Comparison of ENCODE assay signal across 13 cellular contexts in genomic region chr2:168166902-168167510, GRCh38.
DNase-seq lines count a peak whose midpoint lies in the region; ATAC-seq and TF ChIP-seq lines count a peak whose summit lies in the region.
"Had no signal": no experiment of that assay in that cellular context is flagged by ENCODE, and none has a peak within 500 bp of the region (broad histone marks: within the 10 kb centered on the region; RNA-seq: fewer than 3 reads in every experiment).

No MANE protein-coding gene starts in this region.

- H3K36me3 ChIP-seq in GM23248 (ENCODE audit: low read depth) (no peaks in the 10 kb centered on the region), cardiac muscle cell (peaks cover 12% of the 10 kb centered on the region)
- H3K36me3 ChIP-seq: colonic mucosa had no signal

- no peak for TF ChIP-seq CTCF in cardiac muscle cell (IDR thresholded peaks at IDR 0.05; ENCODE audit: low read depth, low read length)

- peaks cover 30% of the 10 kb centered on the region for H3K4me1 Mint-ChIP-seq in activated T-helper 1 cell treated with anti-CD3 and anti-CD28 coated beads, Interleukin-12 subunit alpha, Interleukin-12 subunit beta, Interleukin-2, Interleukin-4 antibody, amounts not matched to agents 30 ng/mL and 10 ng/mL and 1 ng/mL, durations not matched to agents 14 hours and 24 hours and 36 hours (ENCODE audit: low read depth)

- H3K9ac ChIP-seq in GM23248, result no peak overlapping the region

- in situ Hi-C loops in ACHN (cut with HindIII; ENCODE audit: low pct_ligation_motif_present, low pct_unique_long_range_greater_than_20kb, low sequenced_read_pairs), result no loop called here
- in situ Hi-C loops in GM23248 (cut with MboI), result no loop called here

- ATAC-seq in GM19463 (IDR thresholded peaks at IDR 0.05; ENCODE audit: unreplicated experiment) (no peak), HG03039 (IDR thresholded peaks at IDR 0.05; ENCODE audit: unreplicated experiment) (no peak), HG03175 (IDR thresholded peaks at IDR 0.05; ENCODE audit: unreplicated experiment) (no peak)
- ATAC-seq: naive thymus-derived CD8-positive, alpha-beta T cell had no signal

- intact Hi-C loops in activated T-helper 1 cell treated with anti-CD3 and anti-CD28 coated beads, Interleukin-12 subunit alpha, Interleukin-12 subunit beta, Interleukin-2, Interleukin-4 antibody, amounts not matched to agents 30 ng/mL and 10 ng/mL and 1 ng/mL, durations not matched to agents 14 hours and 24 hours and 36 hours (cut with micrococcal nuclease), result loop anchor here (1.0 to 2.0 kb wide), 3 partner anchors 27 to 80 kb away; partner anchors contain the start of gene STK39

- H3K4me1 ChIP-seq in GM23248 (ENCODE audit: insufficient read depth) (peaks cover 24% of the 10 kb centered on the region), cardiac muscle cell (ENCODE audit: low read depth) (peaks cover 43% of the 10 kb centered on the region)
- H3K4me1 ChIP-seq: colonic mucosa had no signal

- peak; percentile 66 for DNase-seq in ACHN
- peak; percentile 73 for DNase-seq in GM23248
- DNase-seq in activated T-helper 1 cell treated with anti-CD3 and anti-CD28 coated beads, Interleukin-12 subunit alpha, Interleukin-12 subunit beta, Interleukin-2, Interleukin-4 antibody, amounts not matched to agents 30 ng/mL and 10 ng/mL and 1 ng/mL, durations not matched to agents 14 hours and 24 hours and 36 hours (ENCODE audit: low spot score), result no peak
- no peak for DNase-seq in cardiac muscle cell (ENCODE audit: low read depth in 1 of 2, low spot score in 1 of 2)
- no peak for DNase-seq in NCI-H774 (lab: John Stamatoyannopoulos, UW)
- DNase-seq: colonic mucosa; naive thymus-derived CD8-positive, alpha-beta T cell; NCI-H2107; SHP77 treated with DMSO at 0.1 percent for 48 hours; stimulated activated CD4-positive, alpha-beta T cell treated with anti-CD3 and anti-CD28 coated beads, Interleukin-4, amount 100 ng/mL, for 24 hours had no signal

- H3K4me3 Mint-ChIP-seq in activated T-helper 1 cell treated with anti-CD3 and anti-CD28 coated beads, Interleukin-12 subunit alpha, Interleukin-12 subunit beta, Interleukin-2, Interleukin-4 antibody, amounts not matched to agents 30 ng/mL and 10 ng/mL and 1 ng/mL, durations not matched to agents 14 hours and 24 hours and 36 hours, result peak overlapping the region; percentile 58
- H3K4me3 Mint-ChIP-seq: naive thymus-derived CD8-positive, alpha-beta T cell had no signal

- H3K27me3 ChIP-seq in GM23248 (replicated peaks; ENCODE audit: insufficient read depth) (no peaks in the 10 kb centered on the region), cardiac muscle cell (no peaks in the 10 kb centered on the region)
- H3K27me3 ChIP-seq: colonic mucosa had no signal

- peaks cover 26% of the 10 kb centered on the region for H3K36me3 Mint-ChIP-seq in activated T-helper 1 cell treated with anti-CD3 and anti-CD28 coated beads, Interleukin-12 subunit alpha, Interleukin-12 subunit beta, Interleukin-2, Interleukin-4 antibody, amounts not matched to agents 30 ng/mL and 10 ng/mL and 1 ng/mL, durations not matched to agents 14 hours and 24 hours and 36 hours (ENCODE audit: low read depth)

- H3K79me2 ChIP-seq in GM23248 (ENCODE audit: insufficient read depth), result peaks cover 10% of the 10 kb centered on the region; the same call in 1 of the 2 replicates

- H4K20me1 ChIP-seq in GM23248 (ENCODE audit: insufficient read depth), result no peaks in the 10 kb centered on the region

- peak overlapping the region; percentile 64 for H3K27ac Mint-ChIP-seq in activated T-helper 1 cell treated with anti-CD3 and anti-CD28 coated beads, Interleukin-12 subunit alpha, Interleukin-12 subunit beta, Interleukin-2, Interleukin-4 antibody, amounts not matched to agents 30 ng/mL and 10 ng/mL and 1 ng/mL, durations not matched to agents 14 hours and 24 hours and 36 hours

- H3K27ac ChIP-seq in GM23248 (no peak overlapping the region), cardiac muscle cell (peak overlapping the region; percentile 74)
- H3K27ac ChIP-seq: colonic mucosa had no signal

- H2AFZ ChIP-seq in GM23248, result no peak overlapping the region

- H3K9me3 ChIP-seq in GM23248 (ENCODE audit: low read depth) (no peaks in the 10 kb centered on the region), cardiac muscle cell (ENCODE audit: low read depth) (no peaks in the 10 kb centered on the region)
- H3K9me3 ChIP-seq: colonic mucosa had no signal

- 80 to 81% methylated on average over 7 of the region's 7 CpGs for WGBS in GM23248 (ENCODE audit: low coverage in 1 of 2, low lambda C conversion rate in 2 of 2, missing lambda C conversion rate in 2 of 2), 2 experiments

- H3K9me2 ChIP-seq in GM23248 (ENCODE audit: insufficient read depth), result no peaks in the 10 kb centered on the region

- no peaks in the 10 kb centered on the region for H3K9me3 Mint-ChIP-seq in activated T-helper 1 cell treated with anti-CD3 and anti-CD28 coated beads, Interleukin-12 subunit alpha, Interleukin-12 subunit beta, Interleukin-2, Interleukin-4 antibody, amounts not matched to agents 30 ng/mL and 10 ng/mL and 1 ng/mL, durations not matched to agents 14 hours and 24 hours and 36 hours
- H3K9me3 Mint-ChIP-seq: naive thymus-derived CD8-positive, alpha-beta T cell had no signal

- H3K27me3 Mint-ChIP-seq in activated T-helper 1 cell treated with anti-CD3 and anti-CD28 coated beads, Interleukin-12 subunit alpha, Interleukin-12 subunit beta, Interleukin-2, Interleukin-4 antibody, amounts not matched to agents 30 ng/mL and 10 ng/mL and 1 ng/mL, durations not matched to agents 14 hours and 24 hours and 36 hours (ENCODE audit: insufficient read depth), result no peaks in the 10 kb centered on the region
- H3K27me3 Mint-ChIP-seq: naive thymus-derived CD8-positive, alpha-beta T cell had no signal

- H3F3A ChIP-seq in GM23248 (ENCODE audit: insufficient read depth), result peaks cover 11% of the 10 kb centered on the region

- H3K4me3 ChIP-seq in GM23248, result no peak overlapping the region
- no peak overlapping the region for H3K4me3 ChIP-seq in cardiac muscle cell
- H3K4me3 ChIP-seq: colonic mucosa had no signal

- no peak overlapping the region for H3K4me2 ChIP-seq in GM23248 (ENCODE audit: unreplicated experiment)

Comparison
In these comparisons a context has a peak if more than half of its experiments do, and no peak if none do; other contexts are left out.
1. DNase-seq: peak in ACHN (single experiment) and GM23248 (single experiment); none in activated T-helper 1 cell treated with anti-CD3 and anti-CD28 coated beads, Interleukin-12 subunit alpha, Interleukin-12 subunit beta, Interleukin-2, Interleukin-4 antibody, amounts not matched to agents 30 ng/mL and 10 ng/mL and 1 ng/mL, durations not matched to agents 14 hours and 24 hours and 36 hours (single experiment), cardiac muscle cell (0 of 2) and NCI-H774 (single experiment).